1 cellular context compared by ENCODE assay signal in the genomic region with DNA sequence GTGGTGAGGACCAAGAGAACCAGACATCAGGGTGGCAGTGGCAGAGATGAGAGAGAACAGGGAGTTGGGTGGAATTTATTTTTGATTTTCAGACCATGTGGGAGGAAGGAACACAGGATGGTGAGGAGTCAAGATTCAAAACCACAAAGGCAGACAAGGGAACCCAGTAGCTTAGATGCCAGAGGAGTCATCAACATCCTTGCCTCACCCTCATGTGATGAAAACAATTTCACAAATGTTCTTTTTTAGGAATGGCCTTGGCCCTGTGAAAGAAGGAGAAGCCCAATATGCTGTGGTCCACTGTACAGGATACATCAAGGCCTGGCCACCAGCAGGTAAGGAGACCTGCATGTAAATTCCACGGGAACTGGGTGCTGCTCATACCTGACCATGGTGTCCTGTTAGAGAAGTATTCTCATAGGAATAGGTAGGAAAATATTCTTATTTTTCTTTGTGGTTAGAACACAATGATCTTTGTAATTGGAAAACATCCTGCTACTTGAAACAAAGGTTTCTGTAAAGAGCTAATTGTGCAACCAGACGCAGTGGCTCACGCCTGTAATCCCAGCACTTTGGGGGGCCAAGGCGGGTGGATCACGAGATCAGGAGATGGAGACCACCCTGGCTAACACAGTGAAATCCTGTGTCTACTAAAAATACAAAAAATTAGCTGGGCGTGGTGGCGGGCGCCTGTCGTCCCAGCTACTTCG.
TF ChIP-seq lines count a peak whose summit lies in the region.

No MANE protein-coding gene starts in this region.

TF ChIP-seq in IMR-90, 13 proteins besides CTCF, POLR2A, EP300 and RAD21 (continued from another document):
- TF ChIP-seq ELK1 (IDR thresholded peaks at IDR 0.05; ENCODE audit: borderline replicate concordance, low read depth, low read length) (no peak), MAZ (IDR thresholded peaks at IDR 0.05; ENCODE audit: borderline replicate concordance, low read depth, low read length) (no peak), FOS (IDR thresholded peaks at IDR 0.05; ENCODE audit: low read depth, low read length) (no peak), CEBPB (IDR thresholded peaks at IDR 0.05; ENCODE audit: low read depth, low read length) (peak; percentile 75), BHLHE40 (IDR thresholded peaks at IDR 0.05; ENCODE audit: low read depth, low read length) (peak; percentile 70; the same call in 1 of the 2 replicates)
